In genomic region chr17:29589524-29590260, GRCh38 we compare ENCODE assay signal across 1 cellular context.
TF ChIP-seq lines count a peak whose summit lies in the region.

Gene GIT1 (minus strand): TSS chr17:29589648. CDS start chr17:29589378, 270 bp downstream.

TF ChIP-seq in K562, 482 proteins besides CTCF, POLR2A, EP300 and RAD21 (continued from another document and continues in another):
- TF ChIP-seq ZNF592 (IDR thresholded peaks at IDR 0.05) (peak; percentile 86), FIP1L1 (IDR thresholded peaks at IDR 0.05; ENCODE audit: low read depth, low read length, poor library complexity, severe bottlenecking) (no peak), NONO (IDR thresholded peaks at IDR 0.05; ENCODE audit: low read depth in 2 of 2, low read length in 1 of 2) (peak in 1 of 2 experiments; percentile 57; a peak in 1 of 4 replicates), ZNF311 (CRISPR knock-in tag; IDR thresholded peaks at IDR 0.05) (no peak), CHD1 (IDR thresholded peaks at IDR 0.05; ENCODE audit: low read length) (no peak), ZNF3 (CRISPR knock-in tag; IDR thresholded peaks at IDR 0.05) (no peak), BRF1 (IDR thresholded peaks at IDR 0.05; ENCODE audit: borderline replicate concordance, extremely low read depth, insufficient read length) (no peak), PHF20 (IDR thresholded peaks at IDR 0.05; ENCODE audit: partially characterized antibody) (no peak), SFPQ (IDR thresholded peaks at IDR 0.05; ENCODE audit: low read depth, low read length) (no peak), NEUROD1 (IDR thresholded peaks at IDR 0.05; ENCODE audit: borderline replicate concordance, low read depth, low read length, partially characterized antibody) (peak; percentile 63), STAT5A (IDR thresholded peaks at IDR 0.05; ENCODE audit: borderline replicate concordance, low read length) (no peak), ZNF785 (CRISPR knock-in tag; IDR thresholded peaks at IDR 0.05) (no peak), MAZ (CRISPR knock-in tag; conservative IDR thresholded peaks at IDR 0.05 in 1 of 2, IDR thresholded peaks at IDR 0.05 in 1 of 2) (peak; percentile 76 to 96; a peak in 3 of 4 replicates), CUX1 (CRISPR knock-in tag; IDR thresholded peaks at IDR 0.05) (no peak), GATAD2B (IDR thresholded peaks at IDR 0.05; ENCODE audit: borderline replicate concordance) (peak; percentile 23; the same call in 1 of the 2 replicates), YY1 (IDR thresholded peaks at IDR 0.05; ENCODE audit: borderline replicate concordance in 1 of 3, control insufficient read depth in 1 of 3, extremely low read depth in 1 of 3, insufficient read depth in 3 of 3, insufficient read length in 1 of 3, insufficient replicate concordance in 2 of 3, low read depth in 1 of 3, low read length in 2 of 3) (peak in 1 of 3 experiments; percentile 57), TAF1 (IDR thresholded peaks at IDR 0.05; ENCODE audit: control insufficient read depth, extremely low read depth, insufficient read depth, low read length, severe bottlenecking) (peak; percentile 55), GATA2 (CRISPR knock-in tag; IDR thresholded peaks at IDR 0.05) (no peak), CXXC5 (CRISPR knock-in tag; IDR thresholded peaks at IDR 0.05) (peak; percentile 79), PREB (CRISPR knock-in tag; IDR thresholded peaks at IDR 0.05) (0 out of 2 replicates have a peak, but pooled peaks have one; percentile 40), NR2C2 (CRISPR knock-in tag; IDR thresholded peaks at IDR 0.05) (no peak), NR2C2 (tag; IDR thresholded peaks at IDR 0.05) (peak; percentile 43; the same call in 1 of the 2 replicates)
- TF ChIP-seq, protein P1, sequence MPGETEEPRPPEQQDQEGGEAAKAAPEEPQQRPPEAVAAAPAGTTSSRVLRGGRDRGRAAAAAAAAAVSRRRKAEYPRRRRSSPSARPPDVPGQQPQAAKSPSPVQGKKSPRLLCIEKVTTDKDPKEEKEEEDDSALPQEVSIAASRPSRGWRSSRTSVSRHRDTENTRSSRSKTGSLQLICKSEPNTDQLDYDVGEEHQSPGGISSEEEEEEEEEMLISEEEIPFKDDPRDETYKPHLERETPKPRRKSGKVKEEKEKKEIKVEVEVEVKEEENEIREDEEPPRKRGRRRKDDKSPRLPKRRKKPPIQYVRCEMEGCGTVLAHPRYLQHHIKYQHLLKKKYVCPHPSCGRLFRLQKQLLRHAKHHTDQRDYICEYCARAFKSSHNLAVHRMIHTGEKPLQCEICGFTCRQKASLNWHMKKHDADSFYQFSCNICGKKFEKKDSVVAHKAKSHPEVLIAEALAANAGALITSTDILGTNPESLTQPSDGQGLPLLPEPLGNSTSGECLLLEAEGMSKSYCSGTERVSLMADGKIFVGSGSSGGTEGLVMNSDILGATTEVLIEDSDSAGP (CRISPR knock-in tag; IDR thresholded peaks at IDR 0.05) = peak; percentile 94
- TF ChIP-seq, protein P2, sequence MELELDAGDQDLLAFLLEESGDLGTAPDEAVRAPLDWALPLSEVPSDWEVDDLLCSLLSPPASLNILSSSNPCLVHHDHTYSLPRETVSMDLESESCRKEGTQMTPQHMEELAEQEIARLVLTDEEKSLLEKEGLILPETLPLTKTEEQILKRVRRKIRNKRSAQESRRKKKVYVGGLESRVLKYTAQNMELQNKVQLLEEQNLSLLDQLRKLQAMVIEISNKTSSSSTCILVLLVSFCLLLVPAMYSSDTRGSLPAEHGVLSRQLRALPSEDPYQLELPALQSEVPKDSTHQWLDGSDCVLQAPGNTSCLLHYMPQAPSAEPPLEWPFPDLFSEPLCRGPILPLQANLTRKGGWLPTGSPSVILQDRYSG (tag; conservative IDR thresholded peaks at IDR 0.05; ENCODE audit: low read depth) = 0 out of 2 replicates have a peak, but pooled peaks have one; percentile 61
- TF ChIP-seq, protein P3, sequence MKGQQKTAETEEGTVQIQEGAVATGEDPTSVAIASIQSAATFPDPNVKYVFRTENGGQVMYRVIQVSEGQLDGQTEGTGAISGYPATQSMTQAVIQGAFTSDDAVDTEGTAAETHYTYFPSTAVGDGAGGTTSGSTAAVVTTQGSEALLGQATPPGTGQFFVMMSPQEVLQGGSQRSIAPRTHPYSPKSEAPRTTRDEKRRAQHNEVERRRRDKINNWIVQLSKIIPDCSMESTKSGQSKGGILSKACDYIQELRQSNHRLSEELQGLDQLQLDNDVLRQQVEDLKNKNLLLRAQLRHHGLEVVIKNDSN (CRISPR knock-in tag; IDR thresholded peaks at IDR 0.05) = no peak
- TF ChIP-seq, protein P4, sequence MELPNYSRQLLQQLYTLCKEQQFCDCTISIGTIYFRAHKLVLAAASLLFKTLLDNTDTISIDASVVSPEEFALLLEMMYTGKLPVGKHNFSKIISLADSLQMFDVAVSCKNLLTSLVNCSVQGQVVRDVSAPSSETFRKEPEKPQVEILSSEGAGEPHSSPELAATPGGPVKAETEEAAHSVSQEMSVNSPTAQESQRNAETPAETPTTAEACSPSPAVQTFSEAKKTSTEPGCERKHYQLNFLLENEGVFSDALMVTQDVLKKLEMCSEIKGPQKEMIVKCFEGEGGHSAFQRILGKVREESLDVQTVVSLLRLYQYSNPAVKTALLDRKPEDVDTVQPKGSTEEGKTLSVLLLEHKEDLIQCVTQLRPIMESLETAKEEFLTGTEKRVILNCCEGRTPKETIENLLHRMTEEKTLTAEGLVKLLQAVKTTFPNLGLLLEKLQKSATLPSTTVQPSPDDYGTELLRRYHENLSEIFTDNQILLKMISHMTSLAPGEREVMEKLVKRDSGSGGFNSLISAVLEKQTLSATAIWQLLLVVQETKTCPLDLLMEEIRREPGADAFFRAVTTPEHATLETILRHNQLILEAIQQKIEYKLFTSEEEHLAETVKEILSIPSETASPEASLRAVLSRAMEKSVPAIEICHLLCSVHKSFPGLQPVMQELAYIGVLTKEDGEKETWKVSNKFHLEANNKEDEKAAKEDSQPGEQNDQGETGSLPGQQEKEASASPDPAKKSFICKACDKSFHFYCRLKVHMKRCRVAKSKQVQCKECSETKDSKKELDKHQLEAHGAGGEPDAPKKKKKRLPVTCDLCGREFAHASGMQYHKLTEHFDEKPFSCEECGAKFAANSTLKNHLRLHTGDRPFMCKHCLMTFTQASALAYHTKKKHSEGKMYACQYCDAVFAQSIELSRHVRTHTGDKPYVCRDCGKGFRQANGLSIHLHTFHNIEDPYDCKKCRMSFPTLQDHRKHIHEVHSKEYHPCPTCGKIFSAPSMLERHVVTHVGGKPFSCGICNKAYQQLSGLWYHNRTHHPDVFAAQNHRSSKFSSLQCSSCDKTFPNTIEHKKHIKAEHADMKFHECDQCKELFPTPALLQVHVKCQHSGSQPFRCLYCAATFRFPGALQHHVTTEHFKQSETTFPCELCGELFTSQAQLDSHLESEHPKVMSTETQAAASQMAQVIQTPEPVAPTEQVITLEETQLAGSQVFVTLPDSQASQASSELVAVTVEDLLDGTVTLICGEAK (IDR thresholded peaks at IDR 0.05) = no peak
- TF ChIP-seq, protein P4 (CRISPR knock-in tag; IDR thresholded peaks at IDR 0.05) = no peak
